Comparison of ENCODE assay signal across 22 cellular contexts in the genomic region with DNA sequence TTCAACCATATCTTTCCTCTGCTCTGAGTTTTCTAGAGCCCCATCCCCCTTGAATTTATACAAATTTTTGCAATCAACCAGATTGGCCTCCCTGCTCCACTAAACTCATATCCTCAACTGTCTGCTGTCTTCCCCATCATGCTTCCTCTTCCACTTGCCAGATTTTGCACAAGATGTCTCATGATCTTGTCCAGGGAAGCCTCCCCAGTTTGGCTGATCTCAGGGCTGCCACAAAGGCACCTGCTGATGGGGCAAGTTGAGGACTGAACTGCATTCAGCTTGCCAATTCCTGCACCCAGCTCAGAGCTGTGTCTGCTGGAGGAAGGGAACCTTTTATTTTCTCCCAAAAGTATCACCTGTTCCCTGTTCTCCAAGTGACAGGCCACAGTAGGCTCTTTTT. TPM values are rescaled to one million over a fixed set of nuclear protein-coding genes. Genes with fewer than 3 reads are reported as not detected.
"Had no signal": no experiment of that assay in that cellular context is flagged by ENCODE, and none has a peak within 500 bp of the region (broad histone marks: within the 10 kb centered on the region; RNA-seq: fewer than 3 reads in every experiment).

No MANE protein-coding gene starts in this region.

- ATAC-seq: left lobe of liver had no signal

- H3K4me1 Mint-ChIP-seq: nephron progenitor cell had no signal

- H3K4me3 ChIP-seq: colonic mucosa, tibial artery had no signal

- H3K27ac Mint-ChIP-seq: activated B cell treated with CpG ODN at 0.5 μM for 24 hours; activated CD4-positive, alpha-beta memory T cell treated with anti-CD3 and anti-CD28 coated beads for 36 hours; activated naive CD8-positive, alpha-beta T cell treated with anti-CD3 and anti-CD28 coated beads, Interleukin-2, amount 10 ng/mL, durations not matched to agents 7 days and 5 days; nephron progenitor cell; T-helper 2 cell treated with Interferon-gamma antibody and Interleukin-4, amounts not matched to agents 5 μg/mL and 100 μg/mL, for 36 hours had no signal

- H3K9me3 Mint-ChIP-seq: activated B cell treated with CpG ODN at 0.5 μM for 24 hours; activated CD4-positive, alpha-beta memory T cell treated with anti-CD3 and anti-CD28 coated beads for 36 hours; activated naive CD8-positive, alpha-beta T cell treated with anti-CD3 and anti-CD28 coated beads, Interleukin-2, amount 10 ng/mL, durations not matched to agents 7 days and 5 days; nephron progenitor cell; T-helper 2 cell treated with Interferon-gamma antibody and Interleukin-4, amounts not matched to agents 5 μg/mL and 100 μg/mL, for 36 hours had no signal

- DNase-seq: activated B cell treated with CpG ODN at 0.5 μM for 24 hours; activated CD4-positive, alpha-beta memory T cell treated with anti-CD3 and anti-CD28 coated beads for 36 hours; activated CD4-positive, alpha-beta T cell treated with anti-CD3 and anti-CD28 coated beads for 4 hours; activated naive CD8-positive, alpha-beta T cell treated with anti-CD3 and anti-CD28 coated beads, Interleukin-2, amount 10 ng/mL, durations not matched to agents 7 days and 5 days; activated T-cell treated with anti-CD3 and anti-CD28 coated beads for 4 hours; central memory CD4-positive, alpha-beta T cell; colonic mucosa; effector CD4-positive, alpha-beta T cell; hypothalamus; islet precursor cell; nephron progenitor cell; nucleus accumbens; posterior cingulate gyrus; stimulated activated CD8-positive, alpha-beta memory T cell treated with anti-CD3 and anti-CD28 coated beads, Interleukin-4, amount 100 ng/mL, for 48 hours; stimulated activated naive CD4-positive, alpha-beta T cell; tibial artery had no signal

- H3K36me3 ChIP-seq: colonic mucosa, tibial artery had no signal

- H3K27ac ChIP-seq: colonic mucosa, tibial artery had no signal

- H3K36me3 Mint-ChIP-seq: activated CD4-positive, alpha-beta memory T cell treated with anti-CD3 and anti-CD28 coated beads for 36 hours; brain had no signal

- H3K9me3 ChIP-seq: colonic mucosa, tibial artery had no signal

- H3K4me1 ChIP-seq: colonic mucosa had no signal

- H3K4me3 Mint-ChIP-seq: activated B cell treated with CpG ODN at 0.5 μM for 24 hours; activated CD4-positive, alpha-beta memory T cell treated with anti-CD3 and anti-CD28 coated beads for 36 hours; activated naive CD8-positive, alpha-beta T cell treated with anti-CD3 and anti-CD28 coated beads, Interleukin-2, amount 10 ng/mL, durations not matched to agents 7 days and 5 days; brain; nephron progenitor cell; T-helper 2 cell treated with Interferon-gamma antibody and Interleukin-4, amounts not matched to agents 5 μg/mL and 100 μg/mL, for 36 hours had no signal

RNA-seq across cellular contexts. Expression of gene KCNJ9, which starts 3.8 kb away (rescaled TPM):
- total RNA-seq: activated B cell treated with CpG ODN at 0.5 μM for 24 hours; activated CD4-positive, alpha-beta memory T cell treated with anti-CD3 and anti-CD28 coated beads for 36 hours; activated naive CD8-positive, alpha-beta T cell treated with anti-CD3 and anti-CD28 coated beads, Interleukin-2, amount 10 ng/mL, durations not matched to agents 7 days and 5 days; left lobe of liver; lung microvascular endothelial cell; myocyte; renal cortical epithelial cell had no signal

RNA-seq across cellular contexts. Expression of gene KCNJ10, which starts 7.5 kb away (rescaled TPM):
- total RNA-seq: activated B cell treated with CpG ODN at 0.5 μM for 24 hours; activated CD4-positive, alpha-beta memory T cell treated with anti-CD3 and anti-CD28 coated beads for 36 hours; activated naive CD8-positive, alpha-beta T cell treated with anti-CD3 and anti-CD28 coated beads, Interleukin-2, amount 10 ng/mL, durations not matched to agents 7 days and 5 days; lung microvascular endothelial cell; myocyte had no signal

RNA-seq across cellular contexts. Expression of gene ATP1A2, which starts 38.1 kb away (rescaled TPM):
- total RNA-seq: activated B cell treated with CpG ODN at 0.5 μM for 24 hours; activated CD4-positive, alpha-beta memory T cell treated with anti-CD3 and anti-CD28 coated beads for 36 hours; activated naive CD8-positive, alpha-beta T cell treated with anti-CD3 and anti-CD28 coated beads, Interleukin-2, amount 10 ng/mL, durations not matched to agents 7 days and 5 days; lung microvascular endothelial cell had no signal
